In genomic region chr5:19319252-19319651, GRCh38 we compare ENCODE assay signal across 8 cellular contexts.
"Had no signal": no experiment of that assay in that cellular context is flagged by ENCODE, and none has a peak within 500 bp of the region (broad histone marks: within the 10 kb centered on the region; RNA-seq: fewer than 3 reads in every experiment).

No MANE protein-coding gene starts in this region.

- H3K4me2 ChIP-seq: GM23338 had no signal

- H3K27me3 Mint-ChIP-seq: IgD-negative memory B cell had no signal

- FAIRE-seq: H1, H54, HTR-8/SVneo had no signal

- H3K36me3 Mint-ChIP-seq: IgD-negative memory B cell had no signal

- DNase-seq: H9, HCEC 1CT, KG1 had no signal

- H3K4me3 ChIP-seq: GM23338 had no signal

- H3K9me3 Mint-ChIP-seq: GM23338, H9 had no signal

- H3K27ac Mint-ChIP-seq: GM23338, H9, IgD-negative memory B cell had no signal

- H3K4me3 Mint-ChIP-seq: GM23338, H9, IgD-negative memory B cell had no signal

- H3K4me1 Mint-ChIP-seq: IgD-negative memory B cell had no signal

- ATAC-seq: GM23338 had no signal
